ENCODE assay signal across 14 cellular contexts in genomic region chr13:72160977-72161376, GRCh38.
DNase-seq lines count a peak whose midpoint lies in the region; ATAC-seq lines count a peak whose summit lies in the region.
"Had no signal": no experiment of that assay in that cellular context is flagged by ENCODE, and none has a peak within 500 bp of the region (broad histone marks: within the 10 kb centered on the region; RNA-seq: fewer than 3 reads in every experiment).

No MANE protein-coding gene starts in this region.

- ATAC-seq in GM21390 (IDR thresholded peaks at IDR 0.05; ENCODE audit: unreplicated experiment) (peak; percentile 50), left lobe of liver (no peak), GM21423 (IDR thresholded peaks at IDR 0.05; ENCODE audit: unreplicated experiment) (no peak)
- ATAC-seq: A549; CD8-positive, alpha-beta T cell had no signal

- DNase-seq in NOMO-1 treated with DMSO at 0.1 percent for 48 hours (lab: John Stamatoyannopoulos, UW; ENCODE audit: unreplicated experiment) (peak; percentile 33), NOMO-1 treated with dmso at 0.1 percent for 144 hours (lab: John Stamatoyannopoulos, UW; ENCODE audit: unreplicated experiment) (no peak), NCI-H69 (lab: John Stamatoyannopoulos, UW) (peak; percentile 4), GDM1 (lab: John Stamatoyannopoulos, UW) (no peak), left lobe of liver (ENCODE audit: low spot score) (no peak)
- DNase-seq: AML-193; Caco-2; Calu3; CD4-positive, alpha-beta T cell; CD8-positive, alpha-beta T cell; DMS79 treated with DMSO at 0.1 percent for 48 hours had no signal

Comparison
In these comparisons a context has a peak if more than half of its experiments do, and no peak if none do; other contexts are left out.
1. DNase-seq: peak in NOMO-1 treated with DMSO at 0.1 percent for 48 hours (single experiment) and NCI-H69 (single experiment); none in NOMO-1 treated with dmso at 0.1 percent for 144 hours (single experiment), GDM1 (single experiment) and left lobe of liver (single experiment).